9 cellular contexts compared by ENCODE assay signal in genomic region chr6:113182370-113183141, GRCh38.
A peak's percentile ranks its signal among the peaks of the same experiment; 100 is the strongest.
DNase-seq lines count a peak whose midpoint lies in the region; ATAC-seq, FAIRE-seq and TF ChIP-seq lines count a peak whose summit lies in the region.
"Had no signal": no experiment of that assay in that cellular context is flagged by ENCODE, and none has a peak within 500 bp of the region (broad histone marks: within the 10 kb centered on the region; RNA-seq: fewer than 3 reads in every experiment).

No MANE protein-coding gene starts in this region.

- 82% methylated on average over 3 of the region's 3 CpGs for WGBS in body of pancreas, 2 donors

- H3K27ac ChIP-seq in ACC112 (ENCODE audit: low read depth, low read length) (peak overlapping the region; percentile 80), vagina (no peak overlapping the region), body of pancreas (no peak overlapping the region)

- H3K27me3 ChIP-seq in ACC112 (ENCODE audit: insufficient read depth, low read length): no peaks in the 10 kb centered on the region
- no peaks in the 10 kb centered on the region for H3K27me3 ChIP-seq in vagina
- no peaks in the 10 kb centered on the region for H3K27me3 ChIP-seq in body of pancreas

- intact Hi-C loops in vagina (cut with DNase I) (no loop called here), body of pancreas (cut with DNase I) (no loop called here)

- ATAC-seq in body of pancreas (no peak), GM18868 (IDR thresholded peaks at IDR 0.05; ENCODE audit: unreplicated experiment) (no peak)

- H3K9me3 ChIP-seq in vagina: no peaks in the 10 kb centered on the region
- H3K9me3 ChIP-seq in body of pancreas: no peaks in the 10 kb centered on the region

- H3K4me1 ChIP-seq in ACC112 (ENCODE audit: control insufficient read depth, insufficient read depth, low read length, unreplicated experiment) (peaks cover 39% of the 10 kb centered on the region), vagina (peaks cover 11% of the 10 kb centered on the region), body of pancreas (peaks cover 12% of the 10 kb centered on the region)

- DNase-seq in HT1080 (ENCODE audit: low read depth): peak; percentile 83
- peak; percentile 57 for DNase-seq in RCC 7860 (ENCODE audit: low spot score)
- DNase-seq in foreskin fibroblast: peak; percentile 63 to 80
- no peak for DNase-seq in vagina (ENCODE audit: extremely low spot score in 2 of 2)
- DNase-seq in body of pancreas: no peak
- no peak for DNase-seq in NCI-H1048 (lab: John Stamatoyannopoulos, UW)
- DNase-seq: posterior cingulate gyrus had no signal

- H3K79me2 ChIP-seq in ACC112 (ENCODE audit: control insufficient read depth, insufficient read depth, low read length, unreplicated experiment): no peaks in the 10 kb centered on the region

- TF ChIP-seq POLR2A in vagina (IDR thresholded peaks at IDR 0.05) (no peak), body of pancreas (IDR thresholded peaks at IDR 0.05) (no peak)

- H3K36me3 ChIP-seq in ACC112 (ENCODE audit: insufficient read depth, low read length): no peaks in the 10 kb centered on the region
- H3K36me3 ChIP-seq in vagina: no peaks in the 10 kb centered on the region
- H3K36me3 ChIP-seq in body of pancreas (replicated peaks in 1 of 2; ENCODE audit: insufficient read depth in 1 of 2, low read depth in 2 of 2): no peaks in the 10 kb centered on the region

- TF ChIP-seq CTCF in foreskin fibroblast (IDR thresholded peaks at IDR 0.05; ENCODE audit: low read depth, low read length) (peak; percentile 2), vagina (IDR thresholded peaks at IDR 0.05) (no peak), body of pancreas (IDR thresholded peaks at IDR 0.05) (no peak)

- peak overlapping the region; percentile 52 for H3K4me3 ChIP-seq in ACC112 (ENCODE audit: low read depth, low read length)
- no peak overlapping the region for H3K4me3 ChIP-seq in foreskin fibroblast (ENCODE audit: low read depth in 1 of 2, low read length in 2 of 2)
- no peak overlapping the region for H3K4me3 ChIP-seq in vagina
- H3K4me3 ChIP-seq in body of pancreas: no peak overlapping the region

- H2AFZ ChIP-seq in ACC112 (ENCODE audit: low read length, unreplicated experiment): peak overlapping the region; percentile 43

- peak; percentile 82 for FAIRE-seq in RCC 7860 (lab: Jason Lieb, UNC)

Comparison
In these comparisons a context has a peak if more than half of its experiments do, and no peak if none do; other contexts are left out.
1. DNase-seq: peak in HT1080 (single experiment), RCC 7860 (single experiment) and foreskin fibroblast (2 of 2); none in vagina (0 of 2), body of pancreas (0 of 4) and NCI-H1048 (single experiment).